In genomic region chr1:160685266-160685665, GRCh38 we compare ENCODE assay signal across 18 cellular contexts. TPM values are rescaled to one million over a fixed set of nuclear protein-coding genes. Genes with fewer than 3 reads are reported as not detected.
A peak's percentile ranks its signal among the peaks of the same experiment; 100 is the strongest.
DNase-seq lines count a peak whose midpoint lies in the region; ATAC-seq and TF ChIP-seq lines count a peak whose summit lies in the region.
"Had no signal": no experiment of that assay in that cellular context is flagged by ENCODE, and none has a peak within 500 bp of the region (broad histone marks: within the 10 kb centered on the region; RNA-seq: fewer than 3 reads in every experiment).

No MANE protein-coding gene starts in this region.

- H3K36me3 Mint-ChIP-seq in T-cell (peaks cover 72% of the 10 kb centered on the region), immature natural killer cell (peaks cover 29 to 58% (median 31%) of the 10 kb centered on the region in 3 donors)

- ATAC-seq in T-cell (replicated peaks in 1 of 4): peak in 2 of 4 experiments; percentile 39 to 44
- ATAC-seq in HG03439 (IDR thresholded peaks at IDR 0.05; ENCODE audit: unreplicated experiment): no peak

- H3K4me1 ChIP-seq in BLaER1 treated with 17β-estradiol and CSF1 and Interleukin-3, amounts not matched to agents 10 nM and 100 nM: peaks cover 22 to 43% (median 31%) of the 10 kb centered on the region in 10 experiments
- H3K4me1 ChIP-seq in hepatocyte (ENCODE audit: insufficient read depth) (no peaks in the 10 kb centered on the region), uterus (no peaks in the 10 kb centered on the region)
- H3K4me1 ChIP-seq: HAP-1 had no signal

- H3K9me2 ChIP-seq in hepatocyte (replicated peaks; ENCODE audit: insufficient read depth): no peaks in the 10 kb centered on the region

- H3K36me3 ChIP-seq in BLaER1 treated with 17β-estradiol and CSF1 and Interleukin-3, amounts not matched to agents 10 nM and 100 nM: peaks cover 10 to 92% (median 56%) of the 10 kb centered on the region in 11 experiments
- H3K36me3 ChIP-seq in hepatocyte (replicated peaks; ENCODE audit: insufficient read depth, low read depth): no peaks in the 10 kb centered on the region
- H3K36me3 ChIP-seq in uterus: no peaks in the 10 kb centered on the region
- H3K36me3 ChIP-seq: HAP-1, ovary had no signal

- H3K27me3 ChIP-seq in BLaER1 treated with 17β-estradiol and CSF1 and Interleukin-3, amounts not matched to agents 10 nM and 100 nM: 0 out of 22 replicates have a peak, but pooled peaks cover 0 to 3% (median 0%) of the 10 kb centered on the region in 11 experiments
- no peaks in the 10 kb centered on the region for H3K27me3 ChIP-seq in hepatocyte
- H3K27me3 ChIP-seq in uterus: no peaks in the 10 kb centered on the region
- H3K27me3 ChIP-seq: ovary had no signal

- H3K9me3 Mint-ChIP-seq in T-cell (peaks cover 0 to 6% (median 6%) of the 10 kb centered on the region in 3 donors), immature natural killer cell (no peaks in the 10 kb centered on the region)

- H2AFZ ChIP-seq in hepatocyte: no peak overlapping the region

- POLR2A ChIA-PET in T-cell (lab: Charles Lee): interaction anchor here in 1 of 2 donors (1.6 kb wide), 1 partner anchor 22 kb away, joined by 3 read pairs; no protein-coding TSS in a partner anchor

- CTCF ChIA-PET in T-cell (lab: Charles Lee): interaction anchor here in 1 of 2 donors (0.8 to 5.2 kb wide), 4 partner anchors 10 to 150 kb away, joined by 3 to 89 read pairs (median 4); no protein-coding TSS in a partner anchor

- in situ Hi-C loops in GM18951 (cut with MboI; ENCODE audit: low sequenced_read_pairs, unreplicated experiment): no loop called here

- peaks cover 0 to 73% (median 0%) of the 10 kb centered on the region in 11 experiments; a peak in 3 of 22 replicates for H4K20me1 ChIP-seq in BLaER1 treated with 17β-estradiol and CSF1 and Interleukin-3, amounts not matched to agents 10 nM and 100 nM
- no peaks in the 10 kb centered on the region for H4K20me1 ChIP-seq in hepatocyte (ENCODE audit: insufficient read depth, poor library complexity, severe bottlenecking)

- peak overlapping the region in 3 of 11 experiments; percentile 13 to 15 (median 14); a peak in 4 of 22 replicates for H3K27ac ChIP-seq in BLaER1 treated with 17β-estradiol and CSF1 and Interleukin-3, amounts not matched to agents 10 nM and 100 nM
- H3K27ac ChIP-seq in hepatocyte: no peak overlapping the region
- no peak overlapping the region for H3K27ac ChIP-seq in uterus
- H3K27ac ChIP-seq: epithelial cell of prostate, ovary had no signal

- H3K9ac ChIP-seq in BLaER1 treated with 17β-estradiol and CSF1 and Interleukin-3, amounts not matched to agents 10 nM and 100 nM: 0 out of 22 replicates have a peak overlapping the region, but pooled peaks of 1 of the 11 experiments have one; percentile 20

- intact Hi-C loops in uterus (cut with DNase I; ENCODE audit: low total_unique reads): no loop called here

- H3K4me3 ChIP-seq in BLaER1 treated with 17β-estradiol and CSF1 and Interleukin-3, amounts not matched to agents 10 nM and 100 nM: no peak overlapping the region
- no peak overlapping the region for H3K4me3 ChIP-seq in hepatocyte
- H3K4me3 ChIP-seq in uterus: no peak overlapping the region
- H3K4me3 ChIP-seq: HAP-1, ovary had no signal

- peaks cover 26 to 38% (median 29%) of the 10 kb centered on the region in 11 experiments; a peak in 21 of 22 replicates for H3K9me3 ChIP-seq in BLaER1 treated with 17β-estradiol and CSF1 and Interleukin-3, amounts not matched to agents 10 nM and 100 nM (replicated peaks in 1 of 11)
- H3K9me3 ChIP-seq in hepatocyte (ENCODE audit: low read depth) (no peaks in the 10 kb centered on the region), uterus (no peaks in the 10 kb centered on the region)
- H3K9me3 ChIP-seq: HAP-1, ovary had no signal

- H3K4me2 ChIP-seq in BLaER1 treated with 17β-estradiol and CSF1 and Interleukin-3, amounts not matched to agents 10 nM and 100 nM: peak overlapping the region; percentile 5 to 71 (median 44); a peak in 20 of 22 replicates
- H3K4me2 ChIP-seq in hepatocyte: no peak overlapping the region

- H3K27ac Mint-ChIP-seq in T-cell: peak overlapping the region; percentile 90 to 95
- H3K27ac Mint-ChIP-seq in immature natural killer cell: peak overlapping the region; percentile 87 to 95 (median 92)

- no peaks in the 10 kb centered on the region for H3K79me2 ChIP-seq in hepatocyte

- peak overlapping the region in 2 of 3 donors; percentile 2 to 63 for H3K4me3 Mint-ChIP-seq in T-cell
- peak overlapping the region; percentile 50 to 83 (median 70) for H3K4me3 Mint-ChIP-seq in immature natural killer cell

- H3K4me1 Mint-ChIP-seq in T-cell (peaks cover 81 to 91% (median 90%) of the 10 kb centered on the region in 3 donors), immature natural killer cell (peaks cover 95 to 98% of the 10 kb centered on the region in 2 donors)

- H3K27me3 Mint-ChIP-seq in T-cell (no peaks in the 10 kb centered on the region), immature natural killer cell (ENCODE audit: low read depth in 3 of 3) (peaks cover 0 to 7% (median 2%) of the 10 kb centered on the region in 3 donors)

- TF ChIP-seq CTCF in hepatocyte (IDR thresholded peaks at IDR 0.05; ENCODE audit: poor library complexity): no peak
- TF ChIP-seq CTCF in uterus (IDR thresholded peaks at IDR 0.05): no peak

- DNase-seq in T-cell (no peak), immature natural killer cell (no peak), NCI-H146 treated with DMSO at 0.1 percent for 48 hours (lab: John Stamatoyannopoulos, UW; ENCODE audit: unreplicated experiment) (no peak), hepatocyte (ENCODE audit: low spot score) (no peak), uterus (no peak)
- DNase-seq: DMS53, midbrain, NCI-H2029 treated with DMSO at 0.1 percent for 48 hours, NCI-H524 treated with DMSO at 0.1 percent for 48 hours, ovary, small intestine had no signal

- TF ChIP-seq POLR2A in GM18951 (IDR thresholded peaks at IDR 0.05; ENCODE audit: extremely low read depth, insufficient read depth, insufficient read length) (peak; percentile 11), uterus (IDR thresholded peaks at IDR 0.05) (no peak)

RNA-seq across cellular contexts. Expression of gene CD48, which starts 26.4 kb away (rescaled TPM):
- total RNA-seq in T-cell (100 to 1,000 TPM; 249 to 393 (median 273) TPM), hepatocyte (0.30 and 0.68 TPM in 2 replicates), uterus (1 to 10 TPM in 3 of 4 donors, under 1 TPM in 1; 0.51 to 10.0 (median 2.6) TPM)
- polyA plus RNA-seq in immature natural killer cell (100 to 1,000 TPM; 202 to 229 (median 205) TPM), hepatocyte (not detected in 2 replicates)
- total RNA-seq: RPMI7951 had no signal

RNA-seq across cellular contexts. Expression of gene SLAMF1, which starts 38.4 kb away (rescaled TPM):
- total RNA-seq in T-cell (10 to 100 TPM; 19.4 to 38.7 (median 30.7) TPM), hepatocyte (0.20 and 1.2 TPM in 2 replicates), uterus (under 1 TPM in 2 of 4 donors, not detected in 2; 0.09 to 0.26 TPM)
- polyA plus RNA-seq in immature natural killer cell (under 1 TPM in 2 of 3 donors, not detected in 1; 0.12 to 0.21 TPM), hepatocyte (2.1 and 2.3 TPM in 2 replicates)
- total RNA-seq: M059J had no signal

RNA-seq across cellular contexts. Expression of gene SLAMF7, which starts 53.8 kb away (rescaled TPM):
- total RNA-seq in T-cell (10 to 100 TPM in 4 of 5 donors, 1 to 10 TPM in 1; 9.5 to 32.0 (median 25.5) TPM), hepatocyte (0.07 TPM in 1 of 2 replicates, not detected in the other), uterus (1 to 10 TPM in 1 of 4 donors, under 1 TPM in 1, not detected in 2; 0.76 to 1.6 TPM)
- polyA plus RNA-seq in immature natural killer cell (100 to 1,000 TPM; 316 to 379 (median 359) TPM), hepatocyte (not detected in 2 replicates)
- total RNA-seq: RPMI7951 had no signal

Comparison
In these comparisons a context has a peak if more than half of its experiments do, and no peak if none do; other contexts are left out.
1. RNA of gene CD48, which starts 26.4 kb away (total RNA-seq): 249 to 393 TPM in T-cell; 0.51 to 10.0 TPM in uterus and 0.30 to 0.68 TPM in hepatocyte; every median in the first group is over 10 times any median in the second.